In genomic region chr9:33130961-33131360, GRCh38 we compare ENCODE assay signal across 11 cellular contexts. TPM values are rescaled to one million over a fixed set of nuclear protein-coding genes. Genes with fewer than 3 reads are reported as not detected.
DNase-seq lines count a peak whose midpoint lies in the region; ATAC-seq and TF ChIP-seq lines count a peak whose summit lies in the region.
"Had no signal": no experiment of that assay in that cellular context is flagged by ENCODE, and none has a peak within 500 bp of the region (broad histone marks: within the 10 kb centered on the region; RNA-seq: fewer than 3 reads in every experiment).

No MANE protein-coding gene starts in this region.

- peaks cover 33% of the 10 kb centered on the region for H3K4me1 Mint-ChIP-seq in CD4-positive, alpha-beta T cell (ENCODE audit: low read depth)
- peaks cover 66% of the 10 kb centered on the region for H3K4me1 Mint-ChIP-seq in HFFc6 (ENCODE audit: low read depth)
- peaks cover 57% of the 10 kb centered on the region in 2 donors for H3K4me1 Mint-ChIP-seq in effector memory CD8-positive, alpha-beta T cell (ENCODE audit: low read depth in 2 of 2)

- no peak overlapping the region for H3K4me3 Mint-ChIP-seq in CD4-positive, alpha-beta T cell
- no peak overlapping the region for H3K4me3 Mint-ChIP-seq in HFFc6
- peak overlapping the region; percentile 75 to 78 for H3K4me3 Mint-ChIP-seq in effector memory CD8-positive, alpha-beta T cell

- H3K27me3 Mint-ChIP-seq in CD4-positive, alpha-beta T cell: no peaks in the 10 kb centered on the region
- H3K27me3 Mint-ChIP-seq in HFFc6 (ENCODE audit: insufficient read depth): peaks cover 3% of the 10 kb centered on the region; the same call in 1 of the 2 replicates
- H3K27me3 Mint-ChIP-seq in effector memory CD8-positive, alpha-beta T cell: no peaks in the 10 kb centered on the region

- no peak for DNase-seq in CD4-positive, alpha-beta T cell
- DNase-seq in HFFc6 (no peak), posterior vena cava (ENCODE audit: low spot score) (peak; percentile 77), thyroid gland (no peak), posterior cingulate gyrus (no peak), NCI-H2081 (lab: John Stamatoyannopoulos, UW) (no peak)
- DNase-seq in effector memory CD8-positive, alpha-beta T cell: no peak
- DNase-seq: left ventricle myocardium superior, uterus had no signal

- no peak for TF ChIP-seq CTCF in CD4-positive, alpha-beta T cell (IDR thresholded peaks at IDR 0.05)
- no peak for TF ChIP-seq CTCF in HFFc6 (IDR thresholded peaks at IDR 0.05)
- no peak for TF ChIP-seq CTCF in thyroid gland (IDR thresholded peaks at IDR 0.05)

- H3K4me1 ChIP-seq in thyroid gland: peaks cover 3 to 56% of the 10 kb centered on the region in 2 donors

- 94 to 96% methylated on average over 3 of the region's 3 CpGs for WGBS in thyroid gland, 2 donors

- no peaks in the 10 kb centered on the region for H3K27me3 ChIP-seq in CD4-positive, alpha-beta T cell (ENCODE audit: control insufficient read depth, insufficient read depth, low read length)
- no peaks in the 10 kb centered on the region for H3K27me3 ChIP-seq in thyroid gland
- H3K27me3 ChIP-seq: ascending aorta, uterus had no signal

- CTCF ChIA-PET in CD4-positive, alpha-beta T cell (lab: Charles Lee): no interaction called here

- ATAC-seq in CD4-positive, alpha-beta T cell (ENCODE audit: poor library complexity): no peak
- ATAC-seq in effector memory CD8-positive, alpha-beta T cell (replicated peaks): peak; percentile 38
- ATAC-seq in HG03159 (IDR thresholded peaks at IDR 0.05; ENCODE audit: unreplicated experiment): no peak
- ATAC-seq: left ventricle myocardium superior had no signal

- no peak for TF ChIP-seq POLR2A in thyroid gland (IDR thresholded peaks at IDR 0.05)

- POLR2A ChIA-PET in CD4-positive, alpha-beta T cell (lab: Charles Lee): interaction anchor here (0.6 kb wide), 1 partner anchor 45 kb away, joined by 3 read pairs; no protein-coding TSS in a partner anchor

- H3K9me3 Mint-ChIP-seq in CD4-positive, alpha-beta T cell: no peaks in the 10 kb centered on the region
- no peaks in the 10 kb centered on the region for H3K9me3 Mint-ChIP-seq in HFFc6
- no peaks in the 10 kb centered on the region for H3K9me3 Mint-ChIP-seq in effector memory CD8-positive, alpha-beta T cell

- no peaks in the 10 kb centered on the region for H3K9me3 ChIP-seq in CD4-positive, alpha-beta T cell (ENCODE audit: control insufficient read depth, low read length)
- H3K9me3 ChIP-seq in thyroid gland: no peaks in the 10 kb centered on the region
- H3K9me3 ChIP-seq: ascending aorta, uterus had no signal

- peaks cover 86% of the 10 kb centered on the region for H3K36me3 Mint-ChIP-seq in CD4-positive, alpha-beta T cell (ENCODE audit: low read depth)
- peaks cover 47% of the 10 kb centered on the region for H3K36me3 Mint-ChIP-seq in HFFc6 (ENCODE audit: low read depth)
- H3K36me3 Mint-ChIP-seq in effector memory CD8-positive, alpha-beta T cell (ENCODE audit: insufficient read depth): peaks cover 93% of the 10 kb centered on the region

- no peak overlapping the region for H3K4me3 ChIP-seq in thyroid gland (replicated peaks in 1 of 3)
- H3K4me3 ChIP-seq: ascending aorta, uterus had no signal

- H3K27ac Mint-ChIP-seq in CD4-positive, alpha-beta T cell: peak overlapping the region; percentile 42
- peak overlapping the region; percentile 87 for H3K27ac Mint-ChIP-seq in HFFc6
- peak overlapping the region; percentile 97 for H3K27ac Mint-ChIP-seq in effector memory CD8-positive, alpha-beta T cell

- H3K27ac ChIP-seq in CD4-positive, alpha-beta T cell (ENCODE audit: low read depth, low read length): no peak overlapping the region
- H3K27ac ChIP-seq in thyroid gland: no peak overlapping the region
- H3K27ac ChIP-seq: uterus had no signal

- H3K36me3 ChIP-seq in thyroid gland: peaks cover 25 to 34% of the 10 kb centered on the region in 2 donors
- H3K36me3 ChIP-seq: uterus had no signal

- intact Hi-C loops in CD4-positive, alpha-beta T cell (cut with DNase I, micrococcal nuclease): loop anchor here (5.0 kb wide), 2 partner anchors 34 to 36 kb away; partner anchors contain the start of gene B4GALT1 (in 1 of the 2)
- intact Hi-C loops in posterior vena cava (cut with DNase I): no loop called here
- intact Hi-C loops in thyroid gland (cut with DNase I): no loop called here
- intact Hi-C loops in posterior cingulate gyrus (cut with DNase I): no loop called here

RNA-seq across cellular contexts. Expression of gene B4GALT1, which starts 36.2 kb away (rescaled TPM):
- 10 to 100 TPM; 74.7 to 77.0 TPM for total RNA-seq in CD4-positive, alpha-beta T cell
- 100 to 1,000 TPM in 4 of 6 experiments, 10 to 100 TPM in 2; 87.2 to 116 (median 106) TPM for total RNA-seq in HFFc6 (2021; fragmentation: NEBNext Ultra II Directional; extraction: Animal tissue kit (Norgen Biotek cat#: 25700))
- total RNA-seq in posterior vena cava (100 to 1,000 TPM in 1 of 2 donors, 10 to 100 TPM in 1; 76.8 to 107 TPM), thyroid gland (100 to 1,000 TPM in 3 of 4 donors, 10 to 100 TPM in 1; 88.3 to 119 (median 103) TPM)

RNA-seq across cellular contexts. Expression of gene SMU1, which starts 54.5 kb away (rescaled TPM):
- total RNA-seq in CD4-positive, alpha-beta T cell: 10 to 100 TPM; 25.1 to 26.0 TPM
- 10 to 100 TPM; 20.3 to 22.1 (median 21.6) TPM for total RNA-seq in HFFc6 (2021; fragmentation: NEBNext Ultra II Directional; extraction: Animal tissue kit (Norgen Biotek cat#: 25700))
- total RNA-seq in posterior vena cava: 10 to 100 TPM; 15.8 to 16.8 TPM
- 10 to 100 TPM; 19.8 to 24.2 (median 22.1) TPM for total RNA-seq in thyroid gland

Comparison
In these comparisons a context has a peak if more than half of its experiments do, and no peak if none do; other contexts are left out.
1. H3K27ac Mint-ChIP-seq: peak in every context shown above with its lines; median percentile 97 in effector memory CD8-positive, alpha-beta T cell; 87 in HFFc6; 42 in CD4-positive, alpha-beta T cell.
2. H3K4me3 Mint-ChIP-seq: peak in effector memory CD8-positive, alpha-beta T cell (2 of 2); none in CD4-positive, alpha-beta T cell (single experiment) and HFFc6 (single experiment).
3. intact Hi-C loops: an anchor here in CD4-positive, alpha-beta T cell (5.0 kb wide); none called in posterior vena cava, thyroid gland and posterior cingulate gyrus.